Comparison of ENCODE assay signal across 8 cellular contexts in genomic region chr22:50186789-50187523, GRCh38. TPM values are rescaled to one million over a fixed set of nuclear protein-coding genes. Genes with fewer than 3 reads are reported as not detected.
DNase-seq lines count a peak whose midpoint lies in the region; ATAC-seq and TF ChIP-seq lines count a peak whose summit lies in the region.

No MANE protein-coding gene starts in this region.

- peaks cover 51% of the 10 kb centered on the region for H4K20me1 ChIP-seq in PC-9 (ENCODE audit: insufficient read depth)

- DNase-seq in PC-9 (peak in 1 of 2 experiments; percentile 48), endodermal cell (no peak), middle frontal gyrus (ENCODE audit: extremely low spot score, low spot score) (no peak), cerebellar nuclear complex (lab: John Stamatoyannopoulos, UW) (no peak)
- peak in 2 of 10 donors; percentile 32 to 35 for DNase-seq in naive thymus-derived CD8-positive, alpha-beta T cell
- DNase-seq in stimulated activated CD4-positive, alpha-beta T cell treated with anti-CD3 and anti-CD28 coated beads, Interleukin-1b, Interleukin-23, amount 100 ng/mL, for 48 hours = no peak

- CTCF ChIA-PET in PC-9 (lab: Charles Lee) = no interaction called here

- no TSS peak for BruUV-seq in PC-9 (replicated peaks; lab: Mats Ljungman, UMichigan)

- POLR2A ChIA-PET in PC-9 (lab: Charles Lee; ENCODE audit: unreplicated experiment) = interaction anchor here (0.6 kb wide), 1 partner anchor 29 kb away, joined by 5 read pairs; no protein-coding TSS in a partner anchor
- POLR2A ChIA-PET in naive thymus-derived CD8-positive, alpha-beta T cell (lab: Charles Lee) = interaction anchor here (0.6 to 1.2 kb wide), 9 partner anchors 8 to 434 kb away, joined by 3 to 4 read pairs (median 3); partner anchors contain the start of gene PIM3

- H3K27ac Mint-ChIP-seq in endodermal cell = peak overlapping the region; percentile 86
- peak overlapping the region; percentile 86 to 100 (median 94) for H3K27ac Mint-ChIP-seq in naive thymus-derived CD8-positive, alpha-beta T cell

- H3F3A ChIP-seq in PC-9 (ENCODE audit: insufficient read depth, low read depth) = peaks cover 23% of the 10 kb centered on the region

- H3K4me2 ChIP-seq in PC-9 = peak overlapping the region; percentile 92

- H3K9me3 Mint-ChIP-seq in endodermal cell = no peaks in the 10 kb centered on the region
- no peaks in the 10 kb centered on the region for H3K9me3 Mint-ChIP-seq in naive thymus-derived CD8-positive, alpha-beta T cell

- ATAC-seq in naive thymus-derived CD8-positive, alpha-beta T cell = no peak
- no peak for ATAC-seq in HG03280 (IDR thresholded peaks at IDR 0.05; ENCODE audit: unreplicated experiment)

- no peaks in the 10 kb centered on the region for H3K9me2 ChIP-seq in PC-9 (ENCODE audit: insufficient read depth)

- H2AFZ ChIP-seq in PC-9 = peak overlapping the region; percentile 29

- WGBS in endodermal cell (ENCODE audit: insufficient coverage in 1 of 2, insufficient read length in 1 of 2), 2 experiments = 67 to 74% methylated on average over 19 to 23 of the region's 23 CpGs

- H3K36me3 ChIP-seq in ES-I3 (ENCODE audit: insufficient read depth, low read length) (no peaks in the 10 kb centered on the region; the same call in 1 of the 2 replicates), PC-9 (ENCODE audit: low read depth) (0 out of 2 replicates have a peak, but pooled peaks cover 9% of the 10 kb centered on the region), endodermal cell (ENCODE audit: control insufficient read depth, insufficient read depth, low read length) (peaks cover 6% of the 10 kb centered on the region)

- peaks cover 7% of the 10 kb centered on the region for H3K36me3 Mint-ChIP-seq in endodermal cell (ENCODE audit: low read depth)
- no peaks in the 10 kb centered on the region for H3K36me3 Mint-ChIP-seq in naive thymus-derived CD8-positive, alpha-beta T cell

- H3K27me3 ChIP-seq in PC-9 (ENCODE audit: insufficient read depth, low read depth) (no peaks in the 10 kb centered on the region), endodermal cell (ENCODE audit: control insufficient read depth, insufficient read depth, low read length, poor library complexity, severe bottlenecking) (no peaks in the 10 kb centered on the region)

- H3K4me3 Mint-ChIP-seq in endodermal cell = peak overlapping the region; percentile 82
- peak overlapping the region; percentile 83 to 97 (median 93) for H3K4me3 Mint-ChIP-seq in naive thymus-derived CD8-positive, alpha-beta T cell

- H3K27ac ChIP-seq in PC-9 (no peak overlapping the region), endodermal cell (ENCODE audit: low read depth, low read length) (no peak overlapping the region)

- H3K27me3 Mint-ChIP-seq in endodermal cell (ENCODE audit: insufficient read depth) = peaks cover 3% of the 10 kb centered on the region
- no peaks in the 10 kb centered on the region for H3K27me3 Mint-ChIP-seq in naive thymus-derived CD8-positive, alpha-beta T cell

- no peaks in the 10 kb centered on the region for H3K4me1 Mint-ChIP-seq in endodermal cell
- peaks cover 15 to 53% (median 43%) of the 10 kb centered on the region in 4 donors for H3K4me1 Mint-ChIP-seq in naive thymus-derived CD8-positive, alpha-beta T cell

- peak overlapping the region; percentile 68 for H3K9ac ChIP-seq in ES-I3 (ENCODE audit: low read depth, low read length)
- peak overlapping the region; percentile 57 for H3K9ac ChIP-seq in endodermal cell (ENCODE audit: extremely low read depth, low read length, poor library complexity, severe bottlenecking)

- intact Hi-C loops in PC-9 (cut with micrococcal nuclease; ENCODE audit: unreplicated experiment) = no loop called here

- H3K4me1 ChIP-seq in ES-I3 (ENCODE audit: insufficient read depth, low read length) (peaks cover 13% of the 10 kb centered on the region; the same call in 1 of the 2 replicates), PC-9 (replicated peaks; ENCODE audit: insufficient read depth) (peaks cover 47% of the 10 kb centered on the region), endodermal cell (ENCODE audit: control insufficient read depth, insufficient read depth, low read length) (peaks cover 4% of the 10 kb centered on the region)

- peaks cover 59% of the 10 kb centered on the region for H3K79me2 ChIP-seq in PC-9 (ENCODE audit: low read depth)

- H3K9me3 ChIP-seq in ES-I3 (ENCODE audit: control insufficient read depth, insufficient read depth, low read length) = no peaks in the 10 kb centered on the region
- no peaks in the 10 kb centered on the region for H3K9me3 ChIP-seq in PC-9 (ENCODE audit: insufficient read depth, low read depth)
- no peaks in the 10 kb centered on the region for H3K9me3 ChIP-seq in endodermal cell (ENCODE audit: control insufficient read depth, low read length)

- H3K4me3 ChIP-seq in PC-9 (peak overlapping the region; percentile 75), endodermal cell (ENCODE audit: low read length) (peak overlapping the region; percentile 85)

- no peak for TF ChIP-seq CTCF in PC-9 (conservative IDR thresholded peaks at IDR 0.05)
- no peak for TF ChIP-seq CTCF in endodermal cell (conservative IDR thresholded peaks at IDR 0.05)

RNA-seq across cellular contexts. Expression of gene TRABD, which starts 1.2 kb away (rescaled TPM):
- total RNA-seq in PC-9 (2021) = 68.2 and 78.8 TPM in 2 replicates
- total RNA-seq in endodermal cell = 10 to 100 TPM; 49.6 to 56.4 TPM
- 34.2 TPM for polyA plus RNA-seq in endodermal cell (2013, experiment 1 of 2)
- 30.6 TPM for polyA plus RNA-seq in endodermal cell (2013, experiment 2 of 2)
- total RNA-seq in naive thymus-derived CD8-positive, alpha-beta T cell = 100 to 1,000 TPM; 103 to 113 TPM
- 10 to 100 TPM; 28.7 to 46.7 (median 31.2) TPM for polyA plus RNA-seq in naive thymus-derived CD8-positive, alpha-beta T cell

RNA-seq across cellular contexts. Expression of gene SELENOO, which starts 13.9 kb away (rescaled TPM):
- total RNA-seq in PC-9 (2021) = 27.4 and 36.2 TPM in 2 replicates
- 10 to 100 TPM; 22.2 to 22.9 TPM for total RNA-seq in endodermal cell
- polyA plus RNA-seq in endodermal cell (2013, experiment 1 of 2) = 17.4 TPM
- polyA plus RNA-seq in endodermal cell (2013, experiment 2 of 2) = 17.2 TPM
- 10 to 100 TPM; 40.3 to 42.4 TPM for total RNA-seq in naive thymus-derived CD8-positive, alpha-beta T cell
- polyA plus RNA-seq in naive thymus-derived CD8-positive, alpha-beta T cell = 1 to 10 TPM; 3.1 to 8.8 (median 5.2) TPM

RNA-seq across cellular contexts. Expression of gene PANX2, which starts 16.4 kb away (rescaled TPM):
- 46.3 and 51.7 TPM in 2 replicates for total RNA-seq in PC-9 (2021)
- 10 to 100 TPM in 1 of 2 donors, 1 to 10 TPM in 1; 8.8 to 11.2 TPM for total RNA-seq in endodermal cell
- polyA plus RNA-seq in endodermal cell (2013, experiment 1 of 2) = 1.6 TPM
- 1.4 TPM for polyA plus RNA-seq in endodermal cell (2013, experiment 2 of 2)
- total RNA-seq in naive thymus-derived CD8-positive, alpha-beta T cell = under 1 TPM; 0.25 to 0.26 TPM
- polyA plus RNA-seq in naive thymus-derived CD8-positive, alpha-beta T cell = not detected

RNA-seq across cellular contexts. Expression of gene TUBGCP6, which starts 57.9 kb away (rescaled TPM):
- total RNA-seq in PC-9 (2021) (31.3 and 34.8 TPM in 2 replicates), endodermal cell (10 to 100 TPM; 43.7 to 46.0 TPM)
- 39.7 TPM for polyA plus RNA-seq in endodermal cell (2013, experiment 1 of 2)
- polyA plus RNA-seq in endodermal cell (2013, experiment 2 of 2) = 35.7 TPM
- total RNA-seq in naive thymus-derived CD8-positive, alpha-beta T cell = 100 to 1,000 TPM; 153 to 156 TPM
- 10 to 100 TPM in 2 of 3 donors, 1 to 10 TPM in 1; 9.3 to 25.2 (median 17.3) TPM for polyA plus RNA-seq in naive thymus-derived CD8-positive, alpha-beta T cell

Comparison
In these comparisons a context has a peak if more than half of its experiments do, and no peak if none do; other contexts are left out.
1. RNA of gene PANX2, which starts 16.4 kb away (total RNA-seq): 46.3 to 51.7 TPM in PC-9 and 8.8 to 11.2 TPM in endodermal cell; 0.25 to 0.26 TPM in naive thymus-derived CD8-positive, alpha-beta T cell; every median in the first group is over 4 times any median in the second.